Comparison of ENCODE assay signal across 30 cellular contexts in the genomic region with DNA sequence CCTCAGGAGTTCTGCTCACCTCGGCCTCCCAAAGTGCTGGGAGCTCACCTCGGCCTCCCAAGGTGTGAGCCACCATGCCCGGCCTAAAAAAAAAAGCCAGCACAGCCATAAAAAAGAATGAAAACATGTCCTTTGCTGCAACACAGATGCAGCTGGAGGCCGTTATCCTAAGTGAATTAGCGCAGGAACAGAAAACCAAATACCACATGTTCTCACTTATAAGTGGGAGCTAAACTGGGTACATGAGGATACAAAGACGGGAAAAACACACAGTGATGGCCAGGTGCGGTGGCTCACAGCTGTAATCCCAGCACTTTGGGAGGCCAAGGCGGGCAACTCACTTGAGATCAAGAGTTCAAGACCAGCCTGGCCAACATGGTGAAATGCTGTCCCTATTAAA. TPM values are rescaled to one million over a fixed set of nuclear protein-coding genes. Genes with fewer than 3 reads are reported as not detected.
"Had no signal": no experiment of that assay in that cellular context is flagged by ENCODE, and none has a peak within 500 bp of the region (broad histone marks: within the 10 kb centered on the region; RNA-seq: fewer than 3 reads in every experiment).

No MANE protein-coding gene starts in this region.

- H3K4me3 ChIP-seq: ascending aorta, breast epithelium, cardiac muscle cell, colonic mucosa, esophagus squamous epithelium, gastroesophageal sphincter had no signal

- H3K27ac ChIP-seq: ascending aorta, breast epithelium, cardiac muscle cell, colonic mucosa, epithelial cell of prostate, esophagus squamous epithelium, gastroesophageal sphincter had no signal

- H3K4me3 Mint-ChIP-seq: activated CD4-positive, alpha-beta memory T cell treated with anti-CD3 and anti-CD28 coated beads for 36 hours; activated CD4-positive, alpha-beta T cell treated with anti-CD3 and anti-CD28 coated beads for 36 hours; activated CD4-positive, alpha-beta T cell treated with anti-CD3 and anti-CD28 coated beads, Interleukin-2, amount 10 ng/mL, durations not matched to agents 24 days and 14 days; activated naive CD4-positive, alpha-beta T cell treated with anti-CD3 and anti-CD28 coated beads, Interleukin-2, amount 10 ng/mL, durations not matched to agents 7 days and 5 days; activated naive CD8-positive, alpha-beta T cell treated with anti-CD3 and anti-CD28 coated beads, Interleukin-2, amount 10 ng/mL, durations not matched to agents 7 days and 5 days; activated T-cell treated with anti-CD3 and anti-CD28 coated beads, Interleukin-2, amount 50 U/mL, for 24 hours; T-helper 17 cell; T-helper 2 cell treated with Interferon-gamma antibody and Interleukin-4, amounts not matched to agents 5 μg/mL and 100 μg/mL, for 36 hours had no signal

- H3K9me3 ChIP-seq: ascending aorta, breast epithelium, colonic mucosa, esophagus squamous epithelium, gastroesophageal sphincter had no signal

- H3K27ac Mint-ChIP-seq: activated CD4-positive, alpha-beta memory T cell treated with anti-CD3 and anti-CD28 coated beads for 36 hours; activated CD4-positive, alpha-beta T cell treated with anti-CD3 and anti-CD28 coated beads for 36 hours; activated CD4-positive, alpha-beta T cell treated with anti-CD3 and anti-CD28 coated beads, Interleukin-2, amount 10 ng/mL, durations not matched to agents 24 days and 14 days; activated naive CD4-positive, alpha-beta T cell treated with anti-CD3 and anti-CD28 coated beads, Interleukin-2, amount 10 ng/mL, durations not matched to agents 7 days and 5 days; activated naive CD4-positive, alpha-beta T cell treated with anti-CD3 and anti-CD28 coated beads, Interleukin-2, amount 50 U/mL, for 72 hours; activated naive CD8-positive, alpha-beta T cell treated with anti-CD3 and anti-CD28 coated beads, Interleukin-2, amount 10 ng/mL, durations not matched to agents 7 days and 5 days; activated T-cell treated with anti-CD3 and anti-CD28 coated beads, Interleukin-2, amount 50 U/mL, for 24 hours; activated T-cell treated with anti-CD3 and anti-CD28 coated beads, Interleukin-2, amount 50 U/mL, for 72 hours; T-helper 17 cell; T-helper 2 cell treated with Interferon-gamma antibody and Interleukin-4, amounts not matched to agents 5 μg/mL and 100 μg/mL, for 36 hours had no signal

- H3K9me3 Mint-ChIP-seq: activated CD4-positive, alpha-beta memory T cell treated with anti-CD3 and anti-CD28 coated beads for 36 hours; activated CD4-positive, alpha-beta T cell treated with anti-CD3 and anti-CD28 coated beads, Interleukin-2, amount 10 ng/mL, durations not matched to agents 24 days and 14 days; activated naive CD4-positive, alpha-beta T cell treated with anti-CD3 and anti-CD28 coated beads, Interleukin-2, amount 10 ng/mL, durations not matched to agents 7 days and 5 days; activated naive CD4-positive, alpha-beta T cell treated with anti-CD3 and anti-CD28 coated beads, Interleukin-2, amount 50 U/mL, for 72 hours; activated naive CD8-positive, alpha-beta T cell treated with anti-CD3 and anti-CD28 coated beads, Interleukin-2, amount 10 ng/mL, durations not matched to agents 7 days and 5 days; activated T-cell treated with anti-CD3 and anti-CD28 coated beads, Interleukin-2, amount 50 U/mL, for 24 hours; activated T-cell treated with anti-CD3 and anti-CD28 coated beads, Interleukin-2, amount 50 U/mL, for 72 hours; brain; T-helper 2 cell treated with Interferon-gamma antibody and Interleukin-4, amounts not matched to agents 5 μg/mL and 100 μg/mL, for 36 hours had no signal

- H3K4me1 ChIP-seq: ascending aorta, breast epithelium, colonic mucosa had no signal

- ATAC-seq: activated CD4-positive, alpha-beta T cell treated with anti-CD3 and anti-CD28 coated beads for 36 hours; activated naive CD4-positive, alpha-beta T cell treated with anti-CD3 and anti-CD28 coated beads, Interleukin-2, amount 50 U/mL, for 72 hours; activated T-cell treated with anti-CD3 and anti-CD28 coated beads, Interleukin-2, amount 50 U/mL, for 72 hours; gastroesophageal sphincter; T-helper 17 cell had no signal

- H3K27me3 ChIP-seq: ascending aorta, breast epithelium, cardiac muscle cell, colonic mucosa, esophagus squamous epithelium, gastroesophageal sphincter had no signal

- H3K27me3 Mint-ChIP-seq: activated CD4-positive, alpha-beta memory T cell treated with anti-CD3 and anti-CD28 coated beads for 36 hours; activated CD4-positive, alpha-beta T cell treated with anti-CD3 and anti-CD28 coated beads for 36 hours; activated CD4-positive, alpha-beta T cell treated with anti-CD3 and anti-CD28 coated beads, Interleukin-2, amount 10 ng/mL, durations not matched to agents 24 days and 14 days; activated naive CD4-positive, alpha-beta T cell treated with anti-CD3 and anti-CD28 coated beads, Interleukin-2, amount 10 ng/mL, durations not matched to agents 7 days and 5 days; activated naive CD8-positive, alpha-beta T cell treated with anti-CD3 and anti-CD28 coated beads, Interleukin-2, amount 10 ng/mL, durations not matched to agents 7 days and 5 days; activated T-cell treated with anti-CD3 and anti-CD28 coated beads, Interleukin-2, amount 50 U/mL, for 24 hours; T-helper 17 cell had no signal

- H3K36me3 ChIP-seq: ascending aorta, breast epithelium, colonic mucosa had no signal

- DNase-seq: activated CD4-positive, alpha-beta memory T cell treated with anti-CD3 and anti-CD28 coated beads for 36 hours; activated CD4-positive, alpha-beta T cell treated with anti-CD3 and anti-CD28 coated beads for 36 hours; activated CD4-positive, alpha-beta T cell treated with anti-CD3 and anti-CD28 coated beads, Interleukin-2, amount 10 ng/mL, durations not matched to agents 24 days and 14 days; activated CD4-positive, CD25-positive, alpha-beta regulatory T cell; activated CD4-positive, CD25-positive, alpha-beta regulatory T cell treated with anti-CD3 and anti-CD28 coated beads, Interleukin-2, amount 50 U/mL, for 72 hours; activated CD8-positive, alpha-beta memory T cell treated with anti-CD3 and anti-CD28 coated beads, Interleukin-2, amount 50 U/mL, for 48 hours; activated gamma-delta T cell; activated naive CD4-positive, alpha-beta T cell; activated naive CD4-positive, alpha-beta T cell treated with anti-CD3 and anti-CD28 coated beads, Interleukin-2, amount 10 ng/mL, durations not matched to agents 7 days and 5 days; activated naive CD8-positive, alpha-beta T cell treated with anti-CD3 and anti-CD28 coated beads, Interleukin-2, amount 10 ng/mL, durations not matched to agents 7 days and 5 days; activated T-cell treated with anti-CD3 and anti-CD28 coated beads for 4 hours; activated T-cell treated with anti-CD3 and anti-CD28 coated beads, Interleukin-2, amount 50 U/mL, for 24 hours; activated T-cell treated with anti-CD3 and anti-CD28 coated beads, Interleukin-2, amount 50 U/mL, for 72 hours; central memory CD4-positive, alpha-beta T cell; cerebellar nuclear complex; colonic mucosa; effector CD8-positive, alpha-beta T cell; esophagus squamous epithelium; foreskin melanocyte; T-helper 1 cell; T-helper 17 cell; T1000 had no signal

RNA-seq across cellular contexts. Expression of a gene that starts 20.9 kb away (rescaled TPM):
- total RNA-seq: ascending aorta had no signal
